Comparison of ENCODE assay signal across 18 cellular contexts in genomic region chr11:19725379-19726079, GRCh38. TPM values are rescaled to one million over a fixed set of nuclear protein-coding genes. Genes with fewer than 3 reads are reported as not detected.
DNase-seq lines count a peak whose midpoint lies in the region; ATAC-seq, FAIRE-seq and TF ChIP-seq lines count a peak whose summit lies in the region.
"Had no signal": no experiment of that assay in that cellular context is flagged by ENCODE, and none has a peak within 500 bp of the region (broad histone marks: within the 10 kb centered on the region; RNA-seq: fewer than 3 reads in every experiment).

No MANE protein-coding gene starts in this region.

- H3K4me3 ChIP-seq in heart left ventricle (no peak overlapping the region), esophagus squamous epithelium (no peak overlapping the region), pancreas (no peak overlapping the region), vagina (no peak overlapping the region), Karpas-422 (ENCODE audit: low read length) (no peak overlapping the region)
- H3K4me3 ChIP-seq: GM12878 had no signal

- no peaks in the 10 kb centered on the region for H4K20me1 ChIP-seq in Karpas-422 (ENCODE audit: insufficient read depth, low read depth, low read length)

- H3K9me3 ChIP-seq in heart left ventricle (no peaks in the 10 kb centered on the region), esophagus squamous epithelium (no peaks in the 10 kb centered on the region), pancreas (no peaks in the 10 kb centered on the region), vagina (no peaks in the 10 kb centered on the region), Karpas-422 (ENCODE audit: low read length) (no peaks in the 10 kb centered on the region)
- H3K9me3 ChIP-seq: neutrophil had no signal

- H2AFZ ChIP-seq in Karpas-422 (ENCODE audit: low read length) = no peak overlapping the region

- WGBS in heart left ventricle, 4 donors = 57 to 66% (median 58%) methylated on average over 12 of the region's 12 CpGs
- 73% methylated on average over 7 to 12 of the region's 12 CpGs for WGBS in esophagus squamous epithelium, 2 donors
- 64 to 74% methylated on average over 12 of the region's 12 CpGs for WGBS in pancreas, 2 donors

- H3K9ac ChIP-seq in Karpas-422 (ENCODE audit: low read length) = no peak overlapping the region

- H3K4me1 ChIP-seq in heart left ventricle (peaks cover 0 to 86% (median 43%) of the 10 kb centered on the region in 12 donors), esophagus squamous epithelium (peaks cover 13 to 56% (median 22%) of the 10 kb centered on the region in 3 donors), pancreas (no peaks in the 10 kb centered on the region), vagina (peaks cover 37% of the 10 kb centered on the region), Karpas-422 (ENCODE audit: low read length) (no peaks in the 10 kb centered on the region)

- TF ChIP-seq CTCF in heart left ventricle (IDR thresholded peaks at IDR 0.05) = no peak
- TF ChIP-seq CTCF in esophagus squamous epithelium (IDR thresholded peaks at IDR 0.05) = no peak
- TF ChIP-seq CTCF in pancreas (IDR thresholded peaks at IDR 0.05) = no peak
- no peak for TF ChIP-seq CTCF in vagina (IDR thresholded peaks at IDR 0.05)

- DNase-seq in heart left ventricle = peak in 1 of 5 donors; percentile 43
- DNase-seq in Right ventricle myocardium inferior (ENCODE audit: missing footprints) = no peak
- no peak for DNase-seq in esophagus squamous epithelium (lab: John Stamatoyannopoulos, UW)
- DNase-seq in pancreas = peak in 4 of 6 donors; percentile 29 to 47 (median 34)
- DNase-seq in vagina (ENCODE audit: extremely low spot score in 2 of 2) = no peak
- DNase-seq in iPS-NIHi11 (ENCODE audit: low spot score) = no peak
- no peak for DNase-seq in Karpas-422
- DNase-seq: 8988T; activated CD4-positive, alpha-beta T cell treated with anti-CD3 and anti-CD28 coated beads for 1 hour; activated naive CD8-positive, alpha-beta T cell treated with anti-CD3 and anti-CD28 coated beads, Interleukin-2, amount 10 ng/mL, durations not matched to agents 7 days and 5 days; activated T-cell treated with anti-CD3 and anti-CD28 coated beads for 4 hours; H7; MV-4-11; NCI-H2081 treated with DMSO at 0.1 percent for 48 hours had no signal

- H3K27ac ChIP-seq in heart left ventricle (peak overlapping the region in 10 of 12 donors; percentile 31 to 79 (median 48)), esophagus squamous epithelium (peak overlapping the region; percentile 54 to 77 (median 64)), pancreas (peak overlapping the region in 2 of 4 donors; percentile 43 to 59), vagina (peak overlapping the region; percentile 5), Karpas-422 (ENCODE audit: low read length) (no peak overlapping the region)
- H3K27ac ChIP-seq: neutrophil had no signal

- TF ChIP-seq POLR2A in heart left ventricle (IDR thresholded peaks at IDR 0.05) (no peak), esophagus squamous epithelium (IDR thresholded peaks at IDR 0.05) (no peak), vagina (IDR thresholded peaks at IDR 0.05) (no peak)

- peak in 3 of 4 donors; percentile 39 to 45 (median 41) for ATAC-seq in heart left ventricle
- no peak for ATAC-seq in Right ventricle myocardium inferior
- ATAC-seq in pancreas = peak; percentile 29 to 81 (median 60)
- no peak for ATAC-seq in HG02840 (IDR thresholded peaks at IDR 0.05; ENCODE audit: low FRiP score, unreplicated experiment)
- ATAC-seq: GM12878; stimulated activated effector memory CD8-positive, alpha-beta T cell treated with anti-CD3 and anti-CD28 coated beads, Interleukin-12 subunit alpha, Interleukin-12 subunit beta, amount 100 ng/mL, for 72 hours had no signal

- FAIRE-seq in pancreas (lab: Jason Lieb, UNC) = no peak
- FAIRE-seq: GM12878 had no signal

- intact Hi-C loops in heart left ventricle (cut with DNase I) (no loop called here), Right ventricle myocardium inferior (cut with DNase I) (no loop called here), esophagus squamous epithelium (cut with DNase I) (no loop called here), pancreas (cut with DNase I) (no loop called here), vagina (cut with DNase I) (no loop called here)

- H3K4me2 ChIP-seq in Karpas-422 (ENCODE audit: low read depth, low read length, poor library complexity, severe bottlenecking) = no peak overlapping the region

- no peaks in the 10 kb centered on the region for H3K36me3 ChIP-seq in heart left ventricle
- no peaks in the 10 kb centered on the region for H3K36me3 ChIP-seq in esophagus squamous epithelium
- H3K36me3 ChIP-seq in pancreas = no peaks in the 10 kb centered on the region
- no peaks in the 10 kb centered on the region for H3K36me3 ChIP-seq in vagina
- no peaks in the 10 kb centered on the region for H3K36me3 ChIP-seq in Karpas-422 (ENCODE audit: insufficient read depth, low read length)
- H3K36me3 ChIP-seq: neutrophil had no signal

- H3K79me2 ChIP-seq in Karpas-422 (ENCODE audit: low read length) = no peaks in the 10 kb centered on the region

- H3K27me3 ChIP-seq in heart left ventricle (no peaks in the 10 kb centered on the region), esophagus squamous epithelium (no peaks in the 10 kb centered on the region), pancreas (no peaks in the 10 kb centered on the region), vagina (no peaks in the 10 kb centered on the region), Karpas-422 (ENCODE audit: low read length) (0 out of 2 replicates have a peak, but pooled peaks cover 3% of the 10 kb centered on the region)

- H3K9me2 ChIP-seq in Karpas-422 (replicated peaks; ENCODE audit: insufficient read depth, low read length) = no peaks in the 10 kb centered on the region

RNA-seq across cellular contexts. Expression of gene NAV2, which starts 12.9 kb away (rescaled TPM):
- total RNA-seq in heart left ventricle (10 to 100 TPM; 12.3 to 46.5 (median 25.4) TPM), Right ventricle myocardium inferior (14.0 TPM), esophagus squamous epithelium (10 to 100 TPM in 3 of 4 donors, 1 to 10 TPM in 1; 4.9 to 19.1 (median 14.6) TPM), pancreas (10 to 100 TPM; 11.5 to 26.9 (median 17.9) TPM), vagina (25.3 TPM)
- polyA plus RNA-seq in heart left ventricle (10 to 100 TPM in 1 of 2 donors, 1 to 10 TPM in 1; 7.6 to 20.2 TPM), pancreas (10 to 100 TPM in 1 of 2 donors, 1 to 10 TPM in 1; 5.8 to 10.7 TPM)
- total RNA-seq in Karpas-422 (2014; rRNA removed; shearing (Covaris generic); ENCODE audit: low replicate concordance) = 0.04 TPM in 1 of 2 replicates, not detected in the other

Comparison
In these comparisons a context has a peak if more than half of its experiments do, and no peak if none do; other contexts are left out.
1. ATAC-seq: peak in heart left ventricle (3 of 4) and pancreas (4 of 4); none in Right ventricle myocardium inferior (single experiment) and HG02840 (single experiment).
2. DNase-seq: peak in pancreas (4 of 6); none in Right ventricle myocardium inferior (single experiment), esophagus squamous epithelium (single experiment), vagina (0 of 2), iPS-NIHi11 (single experiment) and Karpas-422 (single experiment).